1 cellular context compared by ENCODE assay signal in genomic region chr10:91552706-91553105, GRCh38.
TF ChIP-seq lines count a peak whose summit lies in the region.

No MANE protein-coding gene starts in this region.

TF ChIP-seq in GM23338, 12 proteins besides CTCF, POLR2A, EP300 and RAD21 (continued from another document):
- no peak for TF ChIP-seq ZNF462 (CRISPR knock-in tag; IDR thresholded peaks at IDR 0.05)
- TF ChIP-seq ETS1 (IDR thresholded peaks at IDR 0.05) = no peak
- TF ChIP-seq REST (IDR thresholded peaks at IDR 0.05; ENCODE audit: unreplicated experiment) = no peak
- TF ChIP-seq EZH2phosphoT487 (IDR thresholded peaks at IDR 0.05; ENCODE audit: unreplicated experiment) = no peak
- no peak for TF ChIP-seq POLR2AphosphoS5 (IDR thresholded peaks at IDR 0.05; ENCODE audit: low read depth)
- no peak for TF ChIP-seq ZNF114 (CRISPR knock-in tag; IDR thresholded peaks at IDR 0.05)
- no peak for TF ChIP-seq STAT1 (IDR thresholded peaks at IDR 0.05; ENCODE audit: unreplicated experiment)
- no peak for TF ChIP-seq ZNF331 (CRISPR knock-in tag; IDR thresholded peaks at IDR 0.05; ENCODE audit: low read depth)
